In the genomic region with DNA sequence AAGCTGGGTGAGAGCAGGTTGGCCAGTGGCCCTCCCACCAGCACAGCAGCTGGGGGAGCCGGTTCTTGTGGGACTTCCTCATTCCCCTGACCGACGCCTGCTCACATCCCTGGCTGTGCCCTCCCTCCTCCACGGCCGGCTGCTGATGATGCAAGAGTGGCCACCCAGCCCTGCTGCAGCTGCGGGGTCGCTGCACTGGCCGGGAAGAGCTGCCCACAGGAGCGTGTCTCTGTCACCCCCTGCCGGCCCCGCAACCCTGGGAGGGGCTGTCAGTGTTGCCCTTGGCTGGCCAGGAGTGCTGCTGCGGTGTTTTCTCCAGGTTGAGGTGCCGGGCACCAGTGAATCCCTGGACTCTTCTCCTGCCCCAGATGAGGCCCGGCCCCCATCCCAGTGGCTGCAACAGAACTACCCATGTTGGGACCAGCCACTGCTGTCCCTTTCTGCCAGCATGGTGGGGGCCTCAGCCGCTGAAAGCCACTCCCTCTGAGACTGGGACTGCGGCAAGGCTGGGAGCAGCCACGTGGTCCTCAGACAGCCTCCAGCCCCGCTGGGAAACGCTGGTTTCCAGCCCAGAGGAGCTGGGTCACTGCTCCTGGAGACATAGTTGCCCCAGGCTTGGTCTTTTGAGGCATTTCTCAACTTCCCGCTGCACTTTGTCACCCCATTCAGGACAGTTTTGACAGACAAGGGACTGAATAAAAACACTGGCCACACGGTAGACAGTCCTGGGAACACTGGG, we compare ENCODE assay signal across 8 cellular contexts. TPM values are rescaled to one million over a fixed set of nuclear protein-coding genes. Genes with fewer than 3 reads are reported as not detected.
DNase-seq lines count a peak whose midpoint lies in the region; ATAC-seq, FAIRE-seq and TF ChIP-seq lines count a peak whose summit lies in the region.

No MANE protein-coding gene starts in this region.

- H3K27ac ChIP-seq in ascending aorta (peak overlapping the region in 1 of 2 donors; percentile 13), kidney (ENCODE audit: low read depth in 2 of 2, low read length in 2 of 2) (peak overlapping the region in 1 of 2 donors; percentile 22)

- no peaks in the 10 kb centered on the region for H3K9me3 Mint-ChIP-seq in stimulated activated memory B cell treated with anti-CD40 and anti-IgM and Interleukin-4, amounts not matched to agents 10 μg/mL and 1 μg/mL and 100 μg/mL, for 72 hours

- DNase-seq in DMS53 (lab: John Stamatoyannopoulos, UW) (peak; percentile 89), M059J (ENCODE audit: low read depth) (peak; percentile 50), ascending aorta (ENCODE audit: low spot score in 2 of 2) (peak in 1 of 2 donors; percentile 80), kidney (peak; percentile 95), NCI-H2029 (lab: John Stamatoyannopoulos, UW) (no peak)
- DNase-seq in activated CD4-positive, CD25-positive, alpha-beta regulatory T cell treated with anti-CD3 and anti-CD28 coated beads, Interleukin-2, amount 50 U/mL, for 72 hours, result no peak

- intact Hi-C loops in ascending aorta (cut with DNase I), result no loop called here
- intact Hi-C loops in kidney (cut with DNase I), result no loop called here

- H3K4me1 ChIP-seq in ascending aorta (no peaks in the 10 kb centered on the region), kidney (ENCODE audit: control insufficient read depth in 1 of 2, insufficient read depth in 1 of 2, low read depth in 1 of 2, low read length in 2 of 2) (peaks cover 3 to 13% of the 10 kb centered on the region in 2 donors)

- no peak overlapping the region for H3K9ac ChIP-seq in kidney (ENCODE audit: low read length in 2 of 2)

- peaks cover 19% of the 10 kb centered on the region for H3K36me3 Mint-ChIP-seq in stimulated activated memory B cell treated with anti-CD40 and anti-IgM and Interleukin-4, amounts not matched to agents 10 μg/mL and 1 μg/mL and 100 μg/mL, for 72 hours

- no peaks in the 10 kb centered on the region for H3K9me3 ChIP-seq in ascending aorta
- no peaks in the 10 kb centered on the region for H3K9me3 ChIP-seq in kidney (ENCODE audit: control insufficient read depth in 1 of 2, low read length in 2 of 2)

- no peaks in the 10 kb centered on the region for H3K27me3 ChIP-seq in ascending aorta

- FAIRE-seq in kidney (lab: Jason Lieb, UNC), result no peak

- H3K36me3 ChIP-seq in ascending aorta (no peaks in the 10 kb centered on the region), kidney (ENCODE audit: control insufficient read depth in 1 of 2, insufficient read depth in 2 of 2, low read length in 2 of 2) (no peaks in the 10 kb centered on the region)

- no peak for TF ChIP-seq CTCF in ascending aorta (IDR thresholded peaks at IDR 0.05)
- no peak for TF ChIP-seq CTCF in kidney (IDR thresholded peaks at IDR 0.05; ENCODE audit: borderline replicate concordance, extremely low read depth, insufficient read depth)

- ATAC-seq in stimulated activated memory B cell treated with anti-CD40 and anti-IgM and Interleukin-4, amounts not matched to agents 10 μg/mL and 1 μg/mL and 100 μg/mL, for 72 hours, result peak; percentile 29
- no peak for ATAC-seq in HG02840 (IDR thresholded peaks at IDR 0.05; ENCODE audit: low FRiP score, unreplicated experiment)

- H3K27ac Mint-ChIP-seq in stimulated activated memory B cell treated with anti-CD40 and anti-IgM and Interleukin-4, amounts not matched to agents 10 μg/mL and 1 μg/mL and 100 μg/mL, for 72 hours, result peak overlapping the region; percentile 53

- H3K4me3 Mint-ChIP-seq in stimulated activated memory B cell treated with anti-CD40 and anti-IgM and Interleukin-4, amounts not matched to agents 10 μg/mL and 1 μg/mL and 100 μg/mL, for 72 hours, result peak overlapping the region; percentile 72

- H3K27me3 Mint-ChIP-seq in stimulated activated memory B cell treated with anti-CD40 and anti-IgM and Interleukin-4, amounts not matched to agents 10 μg/mL and 1 μg/mL and 100 μg/mL, for 72 hours, result no peaks in the 10 kb centered on the region

- H3K4me3 ChIP-seq in ascending aorta (peak overlapping the region; percentile 25 to 41), kidney (ENCODE audit: low read length in 2 of 2) (no peak overlapping the region)

- peaks cover 13% of the 10 kb centered on the region for H3K4me1 Mint-ChIP-seq in stimulated activated memory B cell treated with anti-CD40 and anti-IgM and Interleukin-4, amounts not matched to agents 10 μg/mL and 1 μg/mL and 100 μg/mL, for 72 hours

RNA-seq across cellular contexts. Expression of a gene that starts 0.7 kb away (rescaled TPM):
- 0.05 and 0.12 TPM in 2 replicates for total RNA-seq in M059J (2014; rRNA removed; shearing (Covaris generic))
- total RNA-seq in ascending aorta, result 0.43 TPM
- 7.0 TPM for total RNA-seq in kidney
- 1.5 TPM for polyA plus RNA-seq in kidney (ENCODE audit: insufficient read depth, low read depth, low replicate concordance)

RNA-seq across cellular contexts. Expression of a gene that starts 9.2 kb away (rescaled TPM):
- total RNA-seq in M059J (2014; rRNA removed; shearing (Covaris generic)), result 35.9 and 56.6 TPM in 2 replicates
- total RNA-seq in ascending aorta, result 191 TPM
- total RNA-seq in kidney, result 22.1 TPM
- 30.4 TPM for polyA plus RNA-seq in kidney (ENCODE audit: insufficient read depth, low read depth, low replicate concordance)

RNA-seq across cellular contexts. Expression of a gene that starts 27.2 kb away (rescaled TPM):
- total RNA-seq in M059J (2014; rRNA removed; shearing (Covaris generic)), result 3.0 and 8.1 TPM in 2 replicates
- total RNA-seq in ascending aorta (9.4 TPM), kidney (11.0 TPM)
- 3.2 TPM for polyA plus RNA-seq in kidney (ENCODE audit: insufficient read depth, low read depth, low replicate concordance)

RNA-seq across cellular contexts. Expression of a gene that starts 37.7 kb away (rescaled TPM):
- total RNA-seq in M059J (2014; rRNA removed; shearing (Covaris generic)), result 42.3 and 64.2 TPM in 2 replicates
- total RNA-seq in ascending aorta, result 27.7 TPM
- total RNA-seq in kidney, result 36.2 TPM
- 25.9 TPM for polyA plus RNA-seq in kidney (ENCODE audit: insufficient read depth, low read depth, low replicate concordance)

RNA-seq across cellular contexts. Expression of a gene that starts 37.7 kb away (rescaled TPM):
- total RNA-seq in M059J (2014; rRNA removed; shearing (Covaris generic)), result 41.4 and 88.7 TPM in 2 replicates
- total RNA-seq in ascending aorta, result 69.1 TPM
- 45.6 TPM for total RNA-seq in kidney
- 50.1 TPM for polyA plus RNA-seq in kidney (ENCODE audit: insufficient read depth, low read depth, low replicate concordance)

Comparison
In these comparisons a context has a peak if more than half of its experiments do, and no peak if none do; other contexts are left out.
1. DNase-seq: peak in DMS53 (single experiment), M059J (single experiment) and kidney (single experiment); none in NCI-H2029 (single experiment) and activated CD4-positive, CD25-positive, alpha-beta regulatory T cell treated with anti-CD3 and anti-CD28 coated beads, Interleukin-2, amount 50 U/mL, for 72 hours (single experiment).
2. H3K4me3 ChIP-seq: peak in ascending aorta (2 of 2); none in kidney (0 of 2).